25 cellular contexts compared by ENCODE assay signal in the genomic region with DNA sequence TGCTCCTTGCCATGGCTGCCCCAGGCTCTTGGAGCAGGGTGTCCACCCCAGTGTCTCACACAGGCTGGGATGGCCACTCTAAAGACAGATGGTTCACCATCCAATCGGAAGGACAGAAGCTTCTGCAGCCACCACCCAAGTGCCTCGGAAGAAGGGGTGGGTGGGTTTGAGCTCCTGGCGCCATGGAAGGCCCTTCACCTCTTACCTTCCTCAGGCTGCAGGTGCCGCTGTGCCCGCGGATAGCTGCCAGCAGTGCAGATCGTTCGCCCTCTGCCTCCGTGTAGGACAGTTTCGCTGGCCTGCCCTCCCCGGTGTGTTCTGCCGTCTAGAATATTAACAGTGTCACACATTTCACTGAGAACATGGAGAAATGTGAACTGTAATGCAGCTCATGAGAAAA.
"Had no signal": no experiment of that assay in that cellular context is flagged by ENCODE, and none has a peak within 500 bp of the region (broad histone marks: within the 10 kb centered on the region; RNA-seq: fewer than 3 reads in every experiment).

No MANE protein-coding gene starts in this region.

- H3K4me1 ChIP-seq: left lung, prostate gland, spleen, testis had no signal

- H3K4me3 Mint-ChIP-seq: naive thymus-derived CD4-positive, alpha-beta T cell; stimulated activated memory B cell treated with anti-CD40 and anti-IgM and Interleukin-4, amounts not matched to agents 10 μg/mL and 1 μg/mL and 100 μg/mL, for 72 hours; stimulated activated naive CD8-positive, alpha-beta T cell treated with anti-CD3 and anti-CD28 coated beads, Interleukin-15, amount 100 ng/mL, for 72 hours had no signal

- ATAC-seq: esophagus mucosa; left lung; naive thymus-derived CD4-positive, alpha-beta T cell; sciatic nerve; stimulated activated memory B cell treated with anti-CD40 and anti-IgM and Interleukin-4, amounts not matched to agents 10 μg/mL and 1 μg/mL and 100 μg/mL, for 72 hours; stimulated activated naive CD8-positive, alpha-beta T cell treated with anti-CD3 and anti-CD28 coated beads, Interleukin-15, amount 100 ng/mL, for 72 hours had no signal

- H3K27me3 Mint-ChIP-seq: stimulated activated memory B cell treated with anti-CD40 and anti-IgM and Interleukin-4, amounts not matched to agents 10 μg/mL and 1 μg/mL and 100 μg/mL, for 72 hours; stimulated activated naive CD8-positive, alpha-beta T cell treated with anti-CD3 and anti-CD28 coated beads, Interleukin-15, amount 100 ng/mL, for 72 hours had no signal

- H3K27ac ChIP-seq: heart right ventricle, left lung, pancreas, prostate gland, spleen, testis, tibial nerve had no signal

- H3K4me3 ChIP-seq: dorsolateral prefrontal cortex, gastrocnemius medialis, heart right ventricle, left lung, lung, pancreas, prostate gland, spleen, testis, tibial nerve had no signal

- H3K9me3 ChIP-seq: gastrocnemius medialis, heart right ventricle, left lung, pancreas, prostate gland, spleen, testis, tibial nerve had no signal

- H3K4me1 Mint-ChIP-seq: naive thymus-derived CD4-positive, alpha-beta T cell; stimulated activated memory B cell treated with anti-CD40 and anti-IgM and Interleukin-4, amounts not matched to agents 10 μg/mL and 1 μg/mL and 100 μg/mL, for 72 hours; stimulated activated naive CD8-positive, alpha-beta T cell treated with anti-CD3 and anti-CD28 coated beads, Interleukin-15, amount 100 ng/mL, for 72 hours had no signal

- H3K9me3 Mint-ChIP-seq: stimulated activated memory B cell treated with anti-CD40 and anti-IgM and Interleukin-4, amounts not matched to agents 10 μg/mL and 1 μg/mL and 100 μg/mL, for 72 hours; stimulated activated naive CD8-positive, alpha-beta T cell treated with anti-CD3 and anti-CD28 coated beads, Interleukin-15, amount 100 ng/mL, for 72 hours had no signal

- H3K27me3 ChIP-seq: dorsolateral prefrontal cortex, gastrocnemius medialis, heart right ventricle, left lung, pancreas, spleen, testis, tibial nerve had no signal

- H3K36me3 ChIP-seq: gastrocnemius medialis, heart right ventricle, prostate gland, spleen had no signal

- DNase-seq: caudate nucleus; cortex of kidney; dorsolateral prefrontal cortex; effector memory CD4-positive, alpha-beta T cell; heart right ventricle; hypothalamus; left lung; mesendoderm; naive thymus-derived CD4-positive, alpha-beta T cell; nucleus accumbens; pancreas; retina; spleen; stimulated activated CD4-positive, alpha-beta T cell treated with anti-CD3 and anti-CD28 coated beads, Interleukin-15, amount 100 ng/mL, for 24 hours; stimulated activated CD4-positive, alpha-beta T cell treated with anti-CD3 and anti-CD28 coated beads, Interleukin-1b, Interleukin-23, amount 100 ng/mL, for 48 hours; stimulated activated CD4-positive, alpha-beta T cell treated with anti-CD3 and anti-CD28 coated beads, Interleukin-4, amount 100 ng/mL, for 24 hours; stimulated activated naive CD8-positive, alpha-beta T cell treated with anti-CD3 and anti-CD28 coated beads, Interleukin-15, amount 100 ng/mL, for 72 hours; testis had no signal

- H3K36me3 Mint-ChIP-seq: naive thymus-derived CD4-positive, alpha-beta T cell; stimulated activated memory B cell treated with anti-CD40 and anti-IgM and Interleukin-4, amounts not matched to agents 10 μg/mL and 1 μg/mL and 100 μg/mL, for 72 hours had no signal

- H3K27ac Mint-ChIP-seq: naive thymus-derived CD4-positive, alpha-beta T cell; stimulated activated memory B cell treated with anti-CD40 and anti-IgM and Interleukin-4, amounts not matched to agents 10 μg/mL and 1 μg/mL and 100 μg/mL, for 72 hours; stimulated activated naive CD8-positive, alpha-beta T cell treated with anti-CD3 and anti-CD28 coated beads, Interleukin-15, amount 100 ng/mL, for 72 hours had no signal
